ENCODE assay signal across 11 cellular contexts in the genomic region with DNA sequence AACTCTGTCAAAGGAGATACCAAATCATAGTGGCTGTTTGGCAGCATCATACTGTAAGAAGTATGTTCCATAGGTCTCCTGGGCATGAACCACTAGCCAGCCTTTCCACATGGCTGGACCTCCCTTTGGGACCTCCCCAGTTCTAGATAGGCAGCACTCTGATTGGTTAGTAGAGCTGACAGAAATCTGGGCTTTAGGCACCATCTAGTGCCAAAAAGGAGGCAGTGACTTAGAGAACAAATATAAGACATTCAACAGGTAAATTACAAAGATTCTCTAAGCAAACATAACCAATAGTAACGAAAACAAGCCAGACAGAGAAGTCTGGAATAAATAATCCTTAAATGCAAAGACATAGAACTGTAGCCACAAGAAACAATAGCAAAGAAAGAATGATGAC.
A peak's percentile ranks its signal among the peaks of the same experiment; 100 is the strongest.
DNase-seq lines count a peak whose midpoint lies in the region; ATAC-seq and TF ChIP-seq lines count a peak whose summit lies in the region.
"Had no signal": no experiment of that assay in that cellular context is flagged by ENCODE, and none has a peak within 500 bp of the region (broad histone marks: within the 10 kb centered on the region; RNA-seq: fewer than 3 reads in every experiment).

No MANE protein-coding gene starts in this region.

- H3K4me3 ChIP-seq in right atrium auricular region (no peak overlapping the region), dorsolateral prefrontal cortex (no peak overlapping the region)
- H3K4me3 ChIP-seq: thoracic aorta had no signal

- H3K4me1 ChIP-seq in right atrium auricular region = no peaks in the 10 kb centered on the region

- ATAC-seq in Right ventricle myocardium inferior (peak; percentile 50), GM19455 (IDR thresholded peaks at IDR 0.05; ENCODE audit: unreplicated experiment) (no peak), HG03457 (IDR thresholded peaks at IDR 0.05; ENCODE audit: unreplicated experiment) (no peak)

- H3K9me3 ChIP-seq in right atrium auricular region = peaks cover 0 to 4% of the 10 kb centered on the region in 2 donors

- intact Hi-C loops in Right ventricle myocardium inferior (cut with DNase I) = no loop called here
- intact Hi-C loops in dorsolateral prefrontal cortex (cut with DNase I) = no loop called here

- H3K27me3 ChIP-seq in right atrium auricular region (no peaks in the 10 kb centered on the region), dorsolateral prefrontal cortex (no peaks in the 10 kb centered on the region)

- TF ChIP-seq CTCF in right atrium auricular region (IDR thresholded peaks at IDR 0.05) (no peak), dorsolateral prefrontal cortex (IDR thresholded peaks at IDR 0.05 in 54 of 56, conservative IDR thresholded peaks at IDR 0.05 in 2 of 56; ENCODE audit: low read depth in 1 of 56, partially characterized antibody in 56 of 56) (peak in 23 of 56 donors; percentile 7 to 48 (median 27))

- peak; percentile 5 for DNase-seq in Right ventricle myocardium inferior (ENCODE audit: missing footprints)
- DNase-seq in right atrium auricular region (ENCODE audit: low spot score) = no peak
- DNase-seq in OCI-M1 (lab: John Stamatoyannopoulos, UW) = peak; percentile 40
- peak; percentile 21 for DNase-seq in foreskin melanocyte
- DNase-seq in cerebellum (ENCODE audit: low spot score) = no peak
- no peak for DNase-seq in dorsolateral prefrontal cortex
- DNase-seq: activated effector memory CD4-positive, alpha-beta T cell treated with Interleukin-2 at 50 U/mL for 16 hours; DMS79 treated with DMSO at 0.1 percent for 48 hours had no signal

- H3K27ac ChIP-seq in right atrium auricular region (no peak overlapping the region), dorsolateral prefrontal cortex (no peak overlapping the region)
- H3K27ac ChIP-seq: thoracic aorta had no signal

- H3K36me3 ChIP-seq in right atrium auricular region = no peaks in the 10 kb centered on the region
- H3K36me3 ChIP-seq: thoracic aorta had no signal

Comparison
In these comparisons a context has a peak if more than half of its experiments do, and no peak if none do; other contexts are left out.
1. DNase-seq: peak in Right ventricle myocardium inferior (single experiment), OCI-M1 (single experiment) and foreskin melanocyte (single experiment); none in right atrium auricular region (single experiment), cerebellum (single experiment) and dorsolateral prefrontal cortex (0 of 10).